In genomic region chr12:124369055-124369900, GRCh38 we compare ENCODE assay signal across 1 cellular context.
TF ChIP-seq lines count a peak whose summit lies in the region.

No MANE protein-coding gene starts in this region.

TF ChIP-seq in HepG2, 621 proteins besides CTCF, POLR2A, EP300 and RAD21 (continued from another document and continues in another):
- TF ChIP-seq, protein P1, sequence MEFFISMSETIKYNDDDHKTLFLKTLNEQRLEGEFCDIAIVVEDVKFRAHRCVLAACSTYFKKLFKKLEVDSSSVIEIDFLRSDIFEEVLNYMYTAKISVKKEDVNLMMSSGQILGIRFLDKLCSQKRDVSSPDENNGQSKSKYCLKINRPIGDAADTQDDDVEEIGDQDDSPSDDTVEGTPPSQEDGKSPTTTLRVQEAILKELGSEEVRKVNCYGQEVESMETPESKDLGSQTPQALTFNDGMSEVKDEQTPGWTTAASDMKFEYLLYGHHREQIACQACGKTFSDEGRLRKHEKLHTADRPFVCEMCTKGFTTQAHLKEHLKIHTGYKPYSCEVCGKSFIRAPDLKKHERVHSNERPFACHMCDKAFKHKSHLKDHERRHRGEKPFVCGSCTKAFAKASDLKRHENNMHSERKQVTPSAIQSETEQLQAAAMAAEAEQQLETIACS (CRISPR knock-in tag; IDR thresholded peaks at IDR 0.05): 0 out of 2 replicates have a peak, but pooled peaks have one; percentile 24
- TF ChIP-seq ZNF232 (CRISPR knock-in tag; IDR thresholded peaks at IDR 0.05; ENCODE audit: borderline replicate concordance) (no peak), ZNF766 (CRISPR knock-in tag; IDR thresholded peaks at IDR 0.05; ENCODE audit: borderline replicate concordance) (0 out of 2 replicates have a peak, but pooled peaks have one; percentile 30), SNRNP70 (IDR thresholded peaks at IDR 0.05; ENCODE audit: low read depth, low read length) (no peak), TCF12 (IDR thresholded peaks at IDR 0.05) (no peak), TCF12 (CRISPR knock-in tag; IDR thresholded peaks at IDR 0.05) (no peak), MIER3 (CRISPR knock-in tag; IDR thresholded peaks at IDR 0.05; ENCODE audit: borderline replicate concordance) (no peak), GATAD1 (CRISPR knock-in tag; IDR thresholded peaks at IDR 0.05) (0 out of 2 replicates have a peak, but pooled peaks have one; percentile 18), RAD51 (IDR thresholded peaks at IDR 0.05; ENCODE audit: borderline replicate concordance) (no peak), ZNF274 (CRISPR knock-in tag; IDR thresholded peaks at IDR 0.05) (0 out of 2 replicates have a peak, but pooled peaks have one; percentile 34), ZBTB7A (CRISPR knock-in tag; IDR thresholded peaks at IDR 0.05) (peak; percentile 86), ZNF205 (CRISPR knock-in tag; IDR thresholded peaks at IDR 0.05) (no peak), ZNF781 (CRISPR knock-in tag; IDR thresholded peaks at IDR 0.05; ENCODE audit: borderline replicate concordance, not compliant biosample characterization) (no peak), ZNF264 (CRISPR knock-in tag; IDR thresholded peaks at IDR 0.05) (peak; percentile 62; the same call in 1 of the 2 replicates), STAT5B (CRISPR knock-in tag; IDR thresholded peaks at IDR 0.05) (no peak), DMAP1 (CRISPR knock-in tag; IDR thresholded peaks at IDR 0.05) (peak; percentile 22; the same call in 1 of the 2 replicates), ZNF3 (CRISPR knock-in tag; IDR thresholded peaks at IDR 0.05) (no peak), KDM5A (IDR thresholded peaks at IDR 0.05; ENCODE audit: borderline replicate concordance, low read length) (no peak), ZNF589 (CRISPR knock-in tag; conservative IDR thresholded peaks at IDR 0.05) (0 out of 2 replicates have a peak, but pooled peaks have one; percentile 23), ZNF563 (CRISPR knock-in tag; IDR thresholded peaks at IDR 0.05) (peak; percentile 66; the same call in 1 of the 2 replicates), SIN3A (IDR thresholded peaks at IDR 0.05; ENCODE audit: borderline replicate concordance, low read depth, low read length) (no peak), ZZZ3 (CRISPR knock-in tag; IDR thresholded peaks at IDR 0.05; ENCODE audit: borderline replicate concordance) (peak; percentile 85), HMGXB3 (CRISPR knock-in tag; IDR thresholded peaks at IDR 0.05; ENCODE audit: borderline replicate concordance) (no peak), RNF2 (conservative IDR thresholded peaks at IDR 0.05; ENCODE audit: low read depth) (no peak), SP140L (CRISPR knock-in tag; IDR thresholded peaks at IDR 0.05; ENCODE audit: borderline replicate concordance) (no peak), ZNF354B (CRISPR knock-in tag; IDR thresholded peaks at IDR 0.05) (no peak), JUN (CRISPR knock-in tag; IDR thresholded peaks at IDR 0.05) (no peak), TBX3 (IDR thresholded peaks at IDR 0.05; ENCODE audit: borderline replicate concordance) (no peak), ELF1 (CRISPR knock-in tag; IDR thresholded peaks at IDR 0.05) (peak; percentile 41; the same call in 1 of the 2 replicates), ZFP82 (CRISPR knock-in tag; IDR thresholded peaks at IDR 0.05; ENCODE audit: borderline replicate concordance) (no peak), NR2F2 (IDR thresholded peaks at IDR 0.05; ENCODE audit: borderline replicate concordance, low read depth) (peak; percentile 53; the same call in 1 of the 2 replicates), ZNF343 (CRISPR knock-in tag; IDR thresholded peaks at IDR 0.05) (peak; percentile 89), ZNF607 (CRISPR knock-in tag; IDR thresholded peaks at IDR 0.05; ENCODE audit: borderline replicate concordance) (no peak; the same call in 1 of the 2 replicates), MAF1 (CRISPR knock-in tag; IDR thresholded peaks at IDR 0.05; ENCODE audit: borderline replicate concordance) (no peak), IKZF5 (CRISPR knock-in tag; IDR thresholded peaks at IDR 0.05) (peak; percentile 81), MAZ (IDR thresholded peaks at IDR 0.05; ENCODE audit: borderline replicate concordance, low read depth, low read length) (peak; percentile 93), MAZ (CRISPR knock-in tag; IDR thresholded peaks at IDR 0.05; ENCODE audit: low read depth) (peak; percentile 89), ZNF878 (CRISPR knock-in tag; IDR thresholded peaks at IDR 0.05) (no peak), RNF219 (CRISPR knock-in tag; IDR thresholded peaks at IDR 0.05) (no peak), POLR2G (IDR thresholded peaks at IDR 0.05; ENCODE audit: low read depth, low read length) (peak; percentile 33; the same call in 1 of the 2 replicates)
- TF ChIP-seq, protein P2, sequence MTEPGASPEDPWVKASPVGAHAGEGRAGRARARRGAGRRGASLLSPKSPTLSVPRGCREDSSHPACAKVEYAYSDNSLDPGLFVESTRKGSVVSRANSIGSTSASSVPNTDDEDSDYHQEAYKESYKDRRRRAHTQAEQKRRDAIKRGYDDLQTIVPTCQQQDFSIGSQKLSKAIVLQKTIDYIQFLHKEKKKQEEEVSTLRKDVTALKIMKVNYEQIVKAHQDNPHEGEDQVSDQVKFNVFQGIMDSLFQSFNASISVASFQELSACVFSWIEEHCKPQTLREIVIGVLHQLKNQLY (CRISPR knock-in tag; IDR thresholded peaks at IDR 0.05): 0 out of 2 replicates have a peak, but pooled peaks have one; percentile 20
- TF ChIP-seq, protein P3, sequence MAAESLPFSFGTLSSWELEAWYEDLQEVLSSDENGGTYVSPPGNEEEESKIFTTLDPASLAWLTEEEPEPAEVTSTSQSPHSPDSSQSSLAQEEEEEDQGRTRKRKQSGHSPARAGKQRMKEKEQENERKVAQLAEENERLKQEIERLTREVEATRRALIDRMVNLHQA (CRISPR knock-in tag; IDR thresholded peaks at IDR 0.05): no peak
- TF ChIP-seq, protein P4, sequence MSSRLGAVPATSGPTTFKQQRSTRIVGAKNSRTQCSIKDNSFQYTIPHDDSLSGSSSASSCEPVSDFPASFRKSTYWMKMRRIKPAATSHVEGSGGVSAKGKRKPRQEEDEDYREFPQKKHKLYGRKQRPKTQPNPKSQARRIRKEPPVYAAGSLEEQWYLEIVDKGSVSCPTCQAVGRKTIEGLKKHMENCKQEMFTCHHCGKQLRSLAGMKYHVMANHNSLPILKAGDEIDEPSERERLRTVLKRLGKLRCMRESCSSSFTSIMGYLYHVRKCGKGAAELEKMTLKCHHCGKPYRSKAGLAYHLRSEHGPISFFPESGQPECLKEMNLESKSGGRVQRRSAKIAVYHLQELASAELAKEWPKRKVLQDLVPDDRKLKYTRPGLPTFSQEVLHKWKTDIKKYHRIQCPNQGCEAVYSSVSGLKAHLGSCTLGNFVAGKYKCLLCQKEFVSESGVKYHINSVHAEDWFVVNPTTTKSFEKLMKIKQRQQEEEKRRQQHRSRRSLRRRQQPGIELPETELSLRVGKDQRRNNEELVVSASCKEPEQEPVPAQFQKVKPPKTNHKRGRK (CRISPR knock-in tag; IDR thresholded peaks at IDR 0.05): no peak
- TF ChIP-seq, protein P5, sequence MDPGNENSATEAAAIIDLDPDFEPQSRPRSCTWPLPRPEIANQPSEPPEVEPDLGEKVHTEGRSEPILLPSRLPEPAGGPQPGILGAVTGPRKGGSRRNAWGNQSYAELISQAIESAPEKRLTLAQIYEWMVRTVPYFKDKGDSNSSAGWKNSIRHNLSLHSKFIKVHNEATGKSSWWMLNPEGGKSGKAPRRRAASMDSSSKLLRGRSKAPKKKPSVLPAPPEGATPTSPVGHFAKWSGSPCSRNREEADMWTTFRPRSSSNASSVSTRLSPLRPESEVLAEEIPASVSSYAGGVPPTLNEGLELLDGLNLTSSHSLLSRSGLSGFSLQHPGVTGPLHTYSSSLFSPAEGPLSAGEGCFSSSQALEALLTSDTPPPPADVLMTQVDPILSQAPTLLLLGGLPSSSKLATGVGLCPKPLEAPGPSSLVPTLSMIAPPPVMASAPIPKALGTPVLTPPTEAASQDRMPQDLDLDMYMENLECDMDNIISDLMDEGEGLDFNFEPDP (CRISPR knock-in tag; conservative IDR thresholded peaks at IDR 0.05): no peak
- TF ChIP-seq, protein P6, sequence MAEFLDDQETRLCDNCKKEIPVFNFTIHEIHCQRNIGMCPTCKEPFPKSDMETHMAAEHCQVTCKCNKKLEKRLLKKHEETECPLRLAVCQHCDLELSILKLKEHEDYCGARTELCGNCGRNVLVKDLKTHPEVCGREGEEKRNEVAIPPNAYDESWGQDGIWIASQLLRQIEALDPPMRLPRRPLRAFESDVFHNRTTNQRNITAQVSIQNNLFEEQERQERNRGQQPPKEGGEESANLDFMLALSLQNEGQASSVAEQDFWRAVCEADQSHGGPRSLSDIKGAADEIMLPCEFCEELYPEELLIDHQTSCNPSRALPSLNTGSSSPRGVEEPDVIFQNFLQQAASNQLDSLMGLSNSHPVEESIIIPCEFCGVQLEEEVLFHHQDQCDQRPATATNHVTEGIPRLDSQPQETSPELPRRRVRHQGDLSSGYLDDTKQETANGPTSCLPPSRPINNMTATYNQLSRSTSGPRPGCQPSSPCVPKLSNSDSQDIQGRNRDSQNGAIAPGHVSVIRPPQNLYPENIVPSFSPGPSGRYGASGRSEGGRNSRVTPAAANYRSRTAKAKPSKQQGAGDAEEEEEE (CRISPR knock-in tag; IDR thresholded peaks at IDR 0.05; ENCODE audit: borderline replicate concordance): no peak
- TF ChIP-seq, protein P7, sequence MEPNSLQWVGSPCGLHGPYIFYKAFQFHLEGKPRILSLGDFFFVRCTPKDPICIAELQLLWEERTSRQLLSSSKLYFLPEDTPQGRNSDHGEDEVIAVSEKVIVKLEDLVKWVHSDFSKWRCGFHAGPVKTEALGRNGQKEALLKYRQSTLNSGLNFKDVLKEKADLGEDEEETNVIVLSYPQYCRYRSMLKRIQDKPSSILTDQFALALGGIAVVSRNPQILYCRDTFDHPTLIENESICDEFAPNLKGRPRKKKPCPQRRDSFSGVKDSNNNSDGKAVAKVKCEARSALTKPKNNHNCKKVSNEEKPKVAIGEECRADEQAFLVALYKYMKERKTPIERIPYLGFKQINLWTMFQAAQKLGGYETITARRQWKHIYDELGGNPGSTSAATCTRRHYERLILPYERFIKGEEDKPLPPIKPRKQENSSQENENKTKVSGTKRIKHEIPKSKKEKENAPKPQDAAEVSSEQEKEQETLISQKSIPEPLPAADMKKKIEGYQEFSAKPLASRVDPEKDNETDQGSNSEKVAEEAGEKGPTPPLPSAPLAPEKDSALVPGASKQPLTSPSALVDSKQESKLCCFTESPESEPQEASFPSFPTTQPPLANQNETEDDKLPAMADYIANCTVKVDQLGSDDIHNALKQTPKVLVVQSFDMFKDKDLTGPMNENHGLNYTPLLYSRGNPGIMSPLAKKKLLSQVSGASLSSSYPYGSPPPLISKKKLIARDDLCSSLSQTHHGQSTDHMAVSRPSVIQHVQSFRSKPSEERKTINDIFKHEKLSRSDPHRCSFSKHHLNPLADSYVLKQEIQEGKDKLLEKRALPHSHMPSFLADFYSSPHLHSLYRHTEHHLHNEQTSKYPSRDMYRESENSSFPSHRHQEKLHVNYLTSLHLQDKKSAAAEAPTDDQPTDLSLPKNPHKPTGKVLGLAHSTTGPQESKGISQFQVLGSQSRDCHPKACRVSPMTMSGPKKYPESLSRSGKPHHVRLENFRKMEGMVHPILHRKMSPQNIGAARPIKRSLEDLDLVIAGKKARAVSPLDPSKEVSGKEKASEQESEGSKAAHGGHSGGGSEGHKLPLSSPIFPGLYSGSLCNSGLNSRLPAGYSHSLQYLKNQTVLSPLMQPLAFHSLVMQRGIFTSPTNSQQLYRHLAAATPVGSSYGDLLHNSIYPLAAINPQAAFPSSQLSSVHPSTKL (CRISPR knock-in tag; IDR thresholded peaks at IDR 0.05): peak; percentile 61; the same call in 1 of the 2 replicates
